ENCODE assay signal across 1 cellular context in the genomic region with DNA sequence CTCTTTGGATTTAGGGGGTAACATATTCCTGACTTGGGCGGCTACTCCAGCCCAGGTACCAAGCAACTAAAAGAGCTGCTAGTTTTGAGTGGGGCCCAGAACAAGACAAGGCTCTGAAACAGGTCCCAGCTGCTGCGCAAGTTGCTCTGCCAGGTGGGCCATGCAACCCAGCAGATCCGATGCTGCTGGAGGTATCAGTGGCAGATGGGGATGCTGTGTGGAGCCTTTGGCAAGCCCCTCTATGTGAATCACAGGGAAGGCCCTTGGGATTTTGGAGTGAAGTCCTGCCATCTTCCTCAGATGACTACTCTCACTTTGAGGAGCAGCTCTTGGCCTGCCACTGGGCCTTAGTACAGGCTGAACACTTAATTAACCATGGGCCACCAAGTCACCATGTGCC.
A peak's percentile ranks its signal among the peaks of the same experiment; 100 is the strongest.
TF ChIP-seq lines count a peak whose summit lies in the region.

No MANE protein-coding gene starts in this region.

TF ChIP-seq in HepG2, 621 proteins besides CTCF, POLR2A, EP300 and RAD21 (continued from another document):
- TF ChIP-seq, protein P1, sequence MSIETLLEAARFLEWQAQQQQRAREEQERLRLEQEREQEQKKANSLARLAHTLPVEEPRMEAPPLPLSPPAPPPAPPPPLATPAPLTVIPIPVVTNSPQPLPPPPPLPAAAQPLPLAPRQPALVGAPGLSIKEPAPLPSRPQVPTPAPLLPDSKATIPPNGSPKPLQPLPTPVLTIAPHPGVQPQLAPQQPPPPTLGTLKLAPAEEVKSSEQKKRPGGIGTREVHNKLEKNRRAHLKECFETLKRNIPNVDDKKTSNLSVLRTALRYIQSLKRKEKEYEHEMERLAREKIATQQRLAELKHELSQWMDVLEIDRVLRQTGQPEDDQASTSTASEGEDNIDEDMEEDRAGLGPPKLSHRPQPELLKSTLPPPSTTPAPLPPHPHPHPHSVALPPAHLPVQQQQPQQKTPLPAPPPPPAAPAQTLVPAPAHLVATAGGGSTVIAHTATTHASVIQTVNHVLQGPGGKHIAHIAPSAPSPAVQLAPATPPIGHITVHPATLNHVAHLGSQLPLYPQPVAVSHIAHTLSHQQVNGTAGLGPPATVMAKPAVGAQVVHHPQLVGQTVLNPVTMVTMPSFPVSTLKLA (IDR thresholded peaks at IDR 0.05) = 0 out of 2 replicates have a peak, but pooled peaks have one; percentile 6
- TF ChIP-seq, protein P2, sequence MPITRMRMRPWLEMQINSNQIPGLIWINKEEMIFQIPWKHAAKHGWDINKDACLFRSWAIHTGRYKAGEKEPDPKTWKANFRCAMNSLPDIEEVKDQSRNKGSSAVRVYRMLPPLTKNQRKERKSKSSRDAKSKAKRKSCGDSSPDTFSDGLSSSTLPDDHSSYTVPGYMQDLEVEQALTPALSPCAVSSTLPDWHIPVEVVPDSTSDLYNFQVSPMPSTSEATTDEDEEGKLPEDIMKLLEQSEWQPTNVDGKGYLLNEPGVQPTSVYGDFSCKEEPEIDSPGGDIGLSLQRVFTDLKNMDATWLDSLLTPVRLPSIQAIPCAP (CRISPR knock-in tag; IDR thresholded peaks at IDR 0.05; ENCODE audit: low read depth) = no peak
